11 cellular contexts compared by ENCODE assay signal in genomic region chr20:19275630-19276071, GRCh38.
DNase-seq lines count a peak whose midpoint lies in the region; ATAC-seq and TF ChIP-seq lines count a peak whose summit lies in the region.
"Had no signal": no experiment of that assay in that cellular context is flagged by ENCODE, and none has a peak within 500 bp of the region (broad histone marks: within the 10 kb centered on the region; RNA-seq: fewer than 3 reads in every experiment).

No MANE protein-coding gene starts in this region.

- TF ChIP-seq CTCF in prostate gland (IDR thresholded peaks at IDR 0.05): no peak

- no peak for TF ChIP-seq POLR2A in prostate gland (IDR thresholded peaks at IDR 0.05)

- no peak overlapping the region for H3K9ac ChIP-seq in Karpas-422 (ENCODE audit: low read length)

- intact Hi-C loops in Right ventricle myocardium superior (cut with DNase I) (no loop called here), prostate gland (cut with DNase I) (loop anchor here (10.0 kb wide), 1 partner anchor 61 kb away; the partner anchor contains the start of gene SLC24A3)

- H3K9me3 ChIP-seq in prostate gland (no peaks in the 10 kb centered on the region), Karpas-422 (ENCODE audit: low read length) (no peaks in the 10 kb centered on the region)

- no peak overlapping the region for H2AFZ ChIP-seq in Karpas-422 (ENCODE audit: low read length)
- H2AFZ ChIP-seq: PC-9 had no signal

- no peak overlapping the region for H3K27ac ChIP-seq in prostate gland
- H3K27ac ChIP-seq in Karpas-422 (ENCODE audit: low read length): no peak overlapping the region
- H3K27ac ChIP-seq: PC-9 had no signal

- H3K4me3 ChIP-seq in prostate gland (no peak overlapping the region), Karpas-422 (ENCODE audit: low read length) (no peak overlapping the region)
- H3K4me3 ChIP-seq: PC-9 had no signal

- H3K79me2 ChIP-seq in Karpas-422 (ENCODE audit: low read length): no peaks in the 10 kb centered on the region

- WGBS in prostate gland: 12% methylated on average over 7 of the region's 7 CpGs

- H3K36me3 ChIP-seq in prostate gland (no peaks in the 10 kb centered on the region), Karpas-422 (ENCODE audit: insufficient read depth, low read length) (no peaks in the 10 kb centered on the region)

- no peaks in the 10 kb centered on the region for H3K9me2 ChIP-seq in Karpas-422 (replicated peaks; ENCODE audit: insufficient read depth, low read length)

- H3K4me1 ChIP-seq in prostate gland (replicated peaks) (no peaks in the 10 kb centered on the region), Karpas-422 (ENCODE audit: low read length) (no peaks in the 10 kb centered on the region)

- no peak overlapping the region for H3K4me2 ChIP-seq in Karpas-422 (ENCODE audit: low read depth, low read length, poor library complexity, severe bottlenecking)
- H3K4me2 ChIP-seq: PC-9 had no signal

- peak; percentile 68 for DNase-seq in DMS53 (lab: John Stamatoyannopoulos, UW)
- peak; percentile 77 for DNase-seq in RPMI7951 (ENCODE audit: low read depth)
- peak; percentile 72 for DNase-seq in Right ventricle myocardium superior
- peak; percentile 34 for DNase-seq in prostate gland (ENCODE audit: low spot score)
- no peak for DNase-seq in activated CD4-positive, alpha-beta T cell treated with anti-CD3 and anti-CD28 coated beads for 48 hours
- no peak for DNase-seq in Karpas-422
- DNase-seq: effector CD4-positive, alpha-beta T cell; naive B cell had no signal

- no peaks in the 10 kb centered on the region for H4K20me1 ChIP-seq in Karpas-422 (ENCODE audit: insufficient read depth, low read depth, low read length)

- no peaks in the 10 kb centered on the region for H3K27me3 ChIP-seq in prostate gland (replicated peaks; ENCODE audit: insufficient read depth)
- H3K27me3 ChIP-seq in Karpas-422 (ENCODE audit: low read length): no peaks in the 10 kb centered on the region

- ATAC-seq in Right ventricle myocardium superior (ENCODE audit: poor library complexity) (peak; percentile 93), HG02798 (IDR thresholded peaks at IDR 0.05; ENCODE audit: poor library complexity, unreplicated experiment) (no peak), GM18502 (IDR thresholded peaks at IDR 0.05; ENCODE audit: poor library complexity, unreplicated experiment) (no peak)

Comparison
In these comparisons a context has a peak if more than half of its experiments do, and no peak if none do; other contexts are left out.
1. DNase-seq: peak in DMS53 (single experiment), RPMI7951 (single experiment), Right ventricle myocardium superior (single experiment) and prostate gland (single experiment); none in activated CD4-positive, alpha-beta T cell treated with anti-CD3 and anti-CD28 coated beads for 48 hours (single experiment) and Karpas-422 (single experiment).